ENCODE assay signal across 22 cellular contexts in the genomic region with DNA sequence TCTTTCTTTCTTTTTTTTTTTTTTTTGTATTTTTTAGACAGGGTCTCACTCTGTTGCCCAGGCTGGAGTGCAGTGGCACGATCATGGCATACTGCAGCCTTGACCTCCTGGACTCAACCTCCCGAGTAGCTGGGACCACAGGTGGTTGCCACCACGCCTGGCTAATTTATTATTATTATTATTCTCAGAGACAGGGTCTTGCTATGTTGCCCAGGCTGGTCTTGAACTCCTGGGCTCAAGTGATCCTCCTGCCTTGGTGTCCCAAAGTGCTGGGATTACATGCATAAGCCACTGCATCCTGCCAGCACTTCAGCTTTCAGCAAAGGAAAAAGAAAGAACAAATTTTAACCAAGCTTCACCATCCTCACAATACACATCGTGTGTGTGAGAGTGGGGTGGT.
A peak's percentile ranks its signal among the peaks of the same experiment; 100 is the strongest.
DNase-seq lines count a peak whose midpoint lies in the region; ATAC-seq, FAIRE-seq and TF ChIP-seq lines count a peak whose summit lies in the region.
"Had no signal": no experiment of that assay in that cellular context is flagged by ENCODE, and none has a peak within 500 bp of the region (broad histone marks: within the 10 kb centered on the region; RNA-seq: fewer than 3 reads in every experiment).

No MANE protein-coding gene starts in this region.

- POLR2A ChIA-PET in WTC11 (lab: Charles Lee): no interaction called here
- POLR2A ChIA-PET in HepG2 (lab: Yijun Ruan, JAX): no interaction called here
- POLR2A ChIA-PET in CD8-positive, alpha-beta T cell (lab: Charles Lee): no interaction called here

- BruUV-seq in HepG2 (replicated peaks; lab: Mats Ljungman, UMichigan): no TSS peak

- no peaks in the 10 kb centered on the region for H3K9me3 Mint-ChIP-seq in WTC11
- H3K9me3 Mint-ChIP-seq in immature natural killer cell: peaks cover 0 to 2% (median 0%) of the 10 kb centered on the region in 6 donors
- H3K9me3 Mint-ChIP-seq in CD8-positive, alpha-beta T cell: no peaks in the 10 kb centered on the region

- no peak for FAIRE-seq in HepG2 (lab: Jason Lieb, UNC)
- FAIRE-seq: A204.1, D721Med, G401.6, GM12891 had no signal

- ATAC-seq in WTC11: no peak
- ATAC-seq in HepG2: no peak
- ATAC-seq in right lobe of liver: no peak
- ATAC-seq in CD8-positive, alpha-beta T cell: no peak
- no peak for ATAC-seq in GM19467 (IDR thresholded peaks at IDR 0.05; ENCODE audit: unreplicated experiment)

- H3K27me3 ChIP-seq in HepG2 (ENCODE audit: control insufficient read depth in 1 of 2, insufficient read depth in 2 of 2, low read length in 2 of 2) (no peaks in the 10 kb centered on the region), right lobe of liver (no peaks in the 10 kb centered on the region)
- H3K27me3 ChIP-seq in CD8-positive, alpha-beta T cell (ENCODE audit: insufficient read depth, low read length): no peaks in the 10 kb centered on the region
- H3K27me3 ChIP-seq: BE2C, BLaER1 had no signal

- H4K20me1 ChIP-seq in HepG2 (ENCODE audit: insufficient read depth, low read length): no peaks in the 10 kb centered on the region
- H4K20me1 ChIP-seq: BLaER1 had no signal

- DNase-seq in WTC11 (ENCODE audit: low spot score): no peak
- no peak for DNase-seq in HepG2 (ENCODE audit: low spot score)
- DNase-seq in right lobe of liver: no peak
- DNase-seq in immature natural killer cell: no peak
- DNase-seq in CD8-positive, alpha-beta T cell: no peak
- DNase-seq: 8988T; ACHN; BE2C; C1 segment of cervical spinal cord; Caco-2; Calu3; CD4-positive, alpha-beta memory T cell; CD4-positive, CD25-positive, alpha-beta regulatory T cell; DMS79 treated with DMSO at 0.1 percent for 48 hours; GF-D8 had no signal

- no peaks in the 10 kb centered on the region for H3K36me3 ChIP-seq in HepG2 (replicated peaks in 1 of 2; ENCODE audit: control insufficient read depth in 1 of 2, insufficient read depth in 2 of 2, low read length in 2 of 2)
- no peaks in the 10 kb centered on the region for H3K36me3 ChIP-seq in right lobe of liver
- no peaks in the 10 kb centered on the region for H3K36me3 ChIP-seq in CD8-positive, alpha-beta T cell (ENCODE audit: insufficient read depth, low read length)
- H3K36me3 ChIP-seq: BE2C, BLaER1 had no signal

- H3K4me3 ChIP-seq in HepG2 (replicated peaks in 1 of 3; ENCODE audit: insufficient read depth in 1 of 3, low read depth in 2 of 3, low read length in 3 of 3): no peak overlapping the region
- H3K4me3 ChIP-seq in right lobe of liver: no peak overlapping the region
- no peak overlapping the region for H3K4me3 ChIP-seq in CD8-positive, alpha-beta T cell (ENCODE audit: low read depth, low read length)
- H3K4me3 ChIP-seq: BLaER1 had no signal

- no peak for TF ChIP-seq RAD21 in HepG2 (CRISPR knock-in tag; IDR thresholded peaks at IDR 0.05)

- intact Hi-C loops in HepG2 (cut with micrococcal nuclease; ENCODE audit: unreplicated experiment): no loop called here
- intact Hi-C loops in right lobe of liver (cut with DNase I): no loop called here
- intact Hi-C loops in CD8-positive, alpha-beta T cell (cut with DNase I, micrococcal nuclease): no loop called here

- no peak overlapping the region for H3K27ac Mint-ChIP-seq in WTC11
- no peak overlapping the region for H3K27ac Mint-ChIP-seq in immature natural killer cell
- H3K27ac Mint-ChIP-seq in CD8-positive, alpha-beta T cell: no peak overlapping the region
- H3K27ac Mint-ChIP-seq: CD4-positive, alpha-beta memory T cell; CD4-positive, CD25-positive, alpha-beta regulatory T cell had no signal

- H3K27ac ChIP-seq in HepG2 (ENCODE audit: extremely low read length, insufficient read depth, low read length) (no peak overlapping the region), right lobe of liver (peak overlapping the region; percentile 18 to 98 (median 43))
- no peak overlapping the region for H3K27ac ChIP-seq in CD8-positive, alpha-beta T cell (ENCODE audit: low read depth, low read length)
- H3K27ac ChIP-seq: BLaER1 had no signal

- H3K79me2 ChIP-seq in HepG2 (ENCODE audit: insufficient read depth, low read length): no peaks in the 10 kb centered on the region

- TF ChIP-seq POLR2A in HepG2 (IDR thresholded peaks at IDR 0.05; ENCODE audit: insufficient read depth in 1 of 2, low read depth in 2 of 2, low read length in 2 of 2): no peak
- no peak for TF ChIP-seq POLR2A in right lobe of liver (IDR thresholded peaks at IDR 0.05)

- H3K27me3 Mint-ChIP-seq in WTC11 (ENCODE audit: low read depth) (peaks cover 69% of the 10 kb centered on the region), immature natural killer cell (ENCODE audit: low read depth in 3 of 3) (peaks cover 0 to 13% (median 6%) of the 10 kb centered on the region in 3 donors)
- peaks cover 6% of the 10 kb centered on the region for H3K27me3 Mint-ChIP-seq in CD8-positive, alpha-beta T cell (ENCODE audit: low read depth)

- no peak overlapping the region for H2AFZ ChIP-seq in HepG2 (ENCODE audit: low read length)

- 68% methylated on average over 4 of the region's 4 CpGs for WGBS in HepG2 (ENCODE audit: low lambda C conversion rate)
- WGBS in right lobe of liver (ENCODE audit: insufficient coverage, low coverage, low lambda C conversion rate, missing lambda C conversion rate): 42% methylated on average over 4 of the region's 4 CpGs

- H3K4me1 ChIP-seq in HepG2 (ENCODE audit: insufficient read depth, low read length) (peaks cover 75% of the 10 kb centered on the region), right lobe of liver (peaks cover 0 to 80% (median 36%) of the 10 kb centered on the region in 4 donors)
- no peaks in the 10 kb centered on the region for H3K4me1 ChIP-seq in CD8-positive, alpha-beta T cell (ENCODE audit: insufficient read depth, low read length)
- H3K4me1 ChIP-seq: BE2C, BLaER1 had no signal

- CTCF ChIA-PET in WTC11 (lab: Charles Lee): interaction anchor here (1.9 kb wide), 1 partner anchor 238 kb away, joined by 8 read pairs; no protein-coding TSS in a partner anchor
- CTCF ChIA-PET in HepG2 (lab: Yijun Ruan, JAX; ENCODE audit: low intra/inter-chr PET ratio, low total read pairs): no interaction called here
- CTCF ChIA-PET in CD8-positive, alpha-beta T cell (lab: Charles Lee): interaction anchor here (1.1 to 2.3 kb wide), 4 partner anchors 9 to 237 kb away, joined by 3 to 6 read pairs (median 4); no protein-coding TSS in a partner anchor

- H3K9ac ChIP-seq in HepG2 (ENCODE audit: insufficient read depth, low read depth, low read length): no peak overlapping the region
- H3K9ac ChIP-seq: BLaER1 had no signal

- H3K36me3 Mint-ChIP-seq in WTC11 (no peaks in the 10 kb centered on the region), immature natural killer cell (no peaks in the 10 kb centered on the region)
- no peaks in the 10 kb centered on the region for H3K36me3 Mint-ChIP-seq in CD8-positive, alpha-beta T cell
- H3K36me3 Mint-ChIP-seq: CD14-positive monocyte; CD4-positive, alpha-beta memory T cell; CD4-positive, CD25-positive, alpha-beta regulatory T cell had no signal

- H3K9me3 ChIP-seq in HepG2 (ENCODE audit: low read length): no peaks in the 10 kb centered on the region; the same call in 1 of the 2 replicates
- no peaks in the 10 kb centered on the region for H3K9me3 ChIP-seq in right lobe of liver
- no peaks in the 10 kb centered on the region for H3K9me3 ChIP-seq in CD8-positive, alpha-beta T cell (ENCODE audit: low read length)
- H3K9me3 ChIP-seq: BE2C, BLaER1, Caco-2 had no signal

- no peak for TF ChIP-seq EP300 in HepG2 (IDR thresholded peaks at IDR 0.05; ENCODE audit: low read depth in 2 of 2, low read length in 2 of 2)
- TF ChIP-seq EP300 in HepG2 (CRISPR knock-in tag; IDR thresholded peaks at IDR 0.05; ENCODE audit: borderline replicate concordance): no peak

- no peak overlapping the region for H3K4me3 Mint-ChIP-seq in WTC11
- no peak overlapping the region for H3K4me3 Mint-ChIP-seq in immature natural killer cell
- no peak overlapping the region for H3K4me3 Mint-ChIP-seq in CD8-positive, alpha-beta T cell
- H3K4me3 Mint-ChIP-seq: CD14-positive monocyte; CD4-positive, alpha-beta memory T cell; CD4-positive, CD25-positive, alpha-beta regulatory T cell had no signal

- H3K4me1 Mint-ChIP-seq in WTC11: no peaks in the 10 kb centered on the region
- H3K4me1 Mint-ChIP-seq in immature natural killer cell: no peaks in the 10 kb centered on the region
- no peaks in the 10 kb centered on the region for H3K4me1 Mint-ChIP-seq in CD8-positive, alpha-beta T cell (ENCODE audit: low read depth)
- H3K4me1 Mint-ChIP-seq: CD14-positive monocyte; CD4-positive, alpha-beta memory T cell; CD4-positive, CD25-positive, alpha-beta regulatory T cell had no signal

- in situ Hi-C loops in HepG2 (cut with HindIII; ENCODE audit: extremely low pct_ligation_motif_present, low pct_unique_long_range_greater_than_20kb): no loop called here

- H3K4me2 ChIP-seq in HepG2 (ENCODE audit: low read depth, low read length): no peak overlapping the region
- H3K4me2 ChIP-seq: BLaER1 had no signal

- no peak for TF ChIP-seq CTCF in WTC11 (IDR thresholded peaks at IDR 0.05)
- TF ChIP-seq CTCF in HepG2 (CRISPR knock-in tag; IDR thresholded peaks at IDR 0.05): no peak
- no peak for TF ChIP-seq CTCF in right lobe of liver (IDR thresholded peaks at IDR 0.05)
- no peak for TF ChIP-seq CTCF in CD8-positive, alpha-beta T cell (IDR thresholded peaks at IDR 0.05)

TF ChIP-seq in WTC11, 78 proteins besides CTCF, POLR2A, EP300 and RAD21:
- TF ChIP-seq ZNF121 (CRISPR knock-in tag; IDR thresholded peaks at IDR 0.05): 0 out of 2 replicates have a peak, but pooled peaks have one; percentile 28
- TF ChIP-seq, protein P1, sequence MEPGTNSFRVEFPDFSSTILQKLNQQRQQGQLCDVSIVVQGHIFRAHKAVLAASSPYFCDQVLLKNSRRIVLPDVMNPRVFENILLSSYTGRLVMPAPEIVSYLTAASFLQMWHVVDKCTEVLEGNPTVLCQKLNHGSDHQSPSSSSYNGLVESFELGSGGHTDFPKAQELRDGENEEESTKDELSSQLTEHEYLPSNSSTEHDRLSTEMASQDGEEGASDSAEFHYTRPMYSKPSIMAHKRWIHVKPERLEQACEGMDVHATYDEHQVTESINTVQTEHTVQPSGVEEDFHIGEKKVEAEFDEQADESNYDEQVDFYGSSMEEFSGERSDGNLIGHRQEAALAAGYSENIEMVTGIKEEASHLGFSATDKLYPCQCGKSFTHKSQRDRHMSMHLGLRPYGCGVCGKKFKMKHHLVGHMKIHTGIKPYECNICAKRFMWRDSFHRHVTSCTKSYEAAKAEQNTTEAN (CRISPR knock-in tag; IDR thresholded peaks at IDR 0.05): no peak

TF ChIP-seq in HepG2, 621 proteins besides CTCF, POLR2A, EP300 and RAD21 (continues in another document):
- TF ChIP-seq ZNF121 (CRISPR knock-in tag; IDR thresholded peaks at IDR 0.05) (peak; percentile 75), AGO2 (optimal IDR thresholded peaks at IDR 0.05; ENCODE audit: low read depth, low read length) (no peak)

Comparison
In these comparisons a context has a peak if more than half of its experiments do, and no peak if none do; other contexts are left out.
1. H3K27ac ChIP-seq: peak in right lobe of liver (3 of 3); none in HepG2 (single experiment) and CD8-positive, alpha-beta T cell (single experiment).